36 cellular contexts compared by ENCODE assay signal in genomic region chr19:15652559-15653278, GRCh38. TPM values are rescaled to one million over a fixed set of nuclear protein-coding genes. Genes with fewer than 3 reads are reported as not detected.
"Had no signal": no experiment of that assay in that cellular context is flagged by ENCODE, and none has a peak within 500 bp of the region (broad histone marks: within the 10 kb centered on the region; RNA-seq: fewer than 3 reads in every experiment).

No MANE protein-coding gene starts in this region.

- H3K27me3 Mint-ChIP-seq: brain had no signal

- H3K4me1 ChIP-seq: ascending aorta, breast epithelium, colonic mucosa, foreskin keratinocyte, gastrocnemius medialis, heart left ventricle had no signal

- H3K36me3 Mint-ChIP-seq: activated naive CD4-positive, alpha-beta T cell treated with anti-CD3 and anti-CD28 coated beads, Interleukin-2, amount 10 ng/mL, durations not matched to agents 7 days and 5 days; activated naive CD4-positive, alpha-beta T cell treated with anti-CD3 and anti-CD28 coated beads, Interleukin-2, amount 50 U/mL, for 72 hours; activated naive CD8-positive, alpha-beta T cell treated with anti-CD3 and anti-CD28 coated beads, Interleukin-2, amount 10 ng/mL, durations not matched to agents 7 days and 5 days; brain had no signal

- H3K27ac Mint-ChIP-seq: activated B cell treated with CpG ODN at 0.5 μM for 24 hours; activated naive CD4-positive, alpha-beta T cell treated with anti-CD3 and anti-CD28 coated beads, Interleukin-2, amount 10 ng/mL, durations not matched to agents 7 days and 5 days; activated naive CD4-positive, alpha-beta T cell treated with anti-CD3 and anti-CD28 coated beads, Interleukin-2, amount 50 U/mL, for 72 hours; activated naive CD8-positive, alpha-beta T cell treated with anti-CD3 and anti-CD28 coated beads, Interleukin-2, amount 10 ng/mL, durations not matched to agents 7 days and 5 days; activated T-cell treated with anti-CD3 and anti-CD28 coated beads, Interleukin-2, amount 50 U/mL, for 24 hours; activated T-cell treated with anti-CD3 and anti-CD28 coated beads, Interleukin-2, amount 50 U/mL, for 72 hours; brain; dendritic cell treated with granulocyte-macrophage colony-stimulating factor and Interleukin-4, amounts not matched to agents 40 ng/mL and 50 ng/mL, for 4 days; endodermal cell; T-helper 17 cell; T-helper 2 cell treated with Interferon-gamma antibody and Interleukin-4, amounts not matched to agents 5 μg/mL and 100 μg/mL, for 36 hours had no signal

- H3K4me1 Mint-ChIP-seq: activated B cell treated with CpG ODN at 0.5 μM for 24 hours; activated naive CD4-positive, alpha-beta T cell treated with anti-CD3 and anti-CD28 coated beads, Interleukin-2, amount 10 ng/mL, durations not matched to agents 7 days and 5 days; activated naive CD8-positive, alpha-beta T cell treated with anti-CD3 and anti-CD28 coated beads, Interleukin-2, amount 10 ng/mL, durations not matched to agents 7 days and 5 days; brain; endodermal cell had no signal

- H3K27ac ChIP-seq: ascending aorta, breast epithelium, cardiac muscle cell, colonic mucosa, dorsolateral prefrontal cortex, foreskin keratinocyte, gastrocnemius medialis, heart left ventricle, WERI-Rb-1 had no signal

- ATAC-seq: activated CD4-positive, CD25-positive, alpha-beta regulatory T cell treated with anti-CD3 and anti-CD28 coated beads, Interleukin-2, amount 50 U/mL, for 24 hours; activated naive CD4-positive, alpha-beta T cell treated with anti-CD3 and anti-CD28 coated beads, Interleukin-2, amount 50 U/mL, for 72 hours; activated T-cell treated with anti-CD3 and anti-CD28 coated beads, Interleukin-2, amount 50 U/mL, for 72 hours; esophagus mucosa; foreskin keratinocyte; gastrocnemius medialis; heart left ventricle; T-helper 17 cell had no signal

- H3K27me3 ChIP-seq: ascending aorta, cardiac muscle cell, colonic mucosa, foreskin keratinocyte, gastrocnemius medialis had no signal

- H3K4me3 ChIP-seq: ascending aorta, breast epithelium, cardiac muscle cell, colonic mucosa, dorsolateral prefrontal cortex, gastrocnemius medialis, heart left ventricle had no signal

- H3K9me3 Mint-ChIP-seq: activated B cell treated with CpG ODN at 0.5 μM for 24 hours; activated naive CD4-positive, alpha-beta T cell treated with anti-CD3 and anti-CD28 coated beads, Interleukin-2, amount 10 ng/mL, durations not matched to agents 7 days and 5 days; activated naive CD8-positive, alpha-beta T cell treated with anti-CD3 and anti-CD28 coated beads, Interleukin-2, amount 10 ng/mL, durations not matched to agents 7 days and 5 days; activated T-cell treated with anti-CD3 and anti-CD28 coated beads, Interleukin-2, amount 50 U/mL, for 24 hours; dendritic cell treated with granulocyte-macrophage colony-stimulating factor and Interleukin-4, amounts not matched to agents 40 ng/mL and 50 ng/mL, for 4 days; T-helper 2 cell treated with Interferon-gamma antibody and Interleukin-4, amounts not matched to agents 5 μg/mL and 100 μg/mL, for 36 hours had no signal

- DNase-seq: activated B cell treated with CpG ODN at 0.5 μM for 24 hours; activated CD4-positive, alpha-beta T cell treated with anti-CD3 and anti-CD28 coated beads for 48 hours; activated CD4-positive, alpha-beta T cell treated with anti-CD3 and anti-CD28 coated beads, Interleukin-2, amount 50 U/mL, for 1 hour; activated CD4-positive, alpha-beta T cell treated with anti-CD3 and anti-CD28 coated beads, Interleukin-2, amount 50 U/mL, for 48 hours; activated CD8-positive, alpha-beta memory T cell treated with anti-CD3 and anti-CD28 coated beads, Interleukin-2, amount 50 U/mL, for 48 hours; activated gamma-delta T cell; activated naive CD4-positive, alpha-beta T cell; activated naive CD4-positive, alpha-beta T cell treated with anti-CD3 and anti-CD28 coated beads, Interleukin-2, amount 10 ng/mL, durations not matched to agents 7 days and 5 days; activated naive CD8-positive, alpha-beta T cell treated with anti-CD3 and anti-CD28 coated beads, Interleukin-2, amount 10 ng/mL, durations not matched to agents 7 days and 5 days; activated T-cell treated with anti-CD3 and anti-CD28 coated beads for 4 hours; activated T-cell treated with anti-CD3 and anti-CD28 coated beads, Interleukin-2, amount 50 U/mL, for 24 hours; activated T-cell treated with anti-CD3 and anti-CD28 coated beads, Interleukin-2, amount 50 U/mL, for 72 hours; central memory CD4-positive, alpha-beta T cell; cerebellar nuclear complex; colonic mucosa; dorsolateral prefrontal cortex; effector memory CD4-positive, alpha-beta T cell; endodermal cell; foreskin keratinocyte; gastrocnemius medialis; glutamatergic neuron; heart left ventricle; T-helper 1 cell; T-helper 17 cell; T1000; WERI-Rb-1 had no signal

- H3K36me3 ChIP-seq: ascending aorta, breast epithelium, cardiac muscle cell, colonic mucosa, gastrocnemius medialis, heart left ventricle, WERI-Rb-1 had no signal

- H3K9me3 ChIP-seq: ascending aorta, breast epithelium, colonic mucosa, gastrocnemius medialis had no signal

- H3K4me3 Mint-ChIP-seq: activated B cell treated with CpG ODN at 0.5 μM for 24 hours; activated naive CD4-positive, alpha-beta T cell treated with anti-CD3 and anti-CD28 coated beads, Interleukin-2, amount 10 ng/mL, durations not matched to agents 7 days and 5 days; activated naive CD8-positive, alpha-beta T cell treated with anti-CD3 and anti-CD28 coated beads, Interleukin-2, amount 10 ng/mL, durations not matched to agents 7 days and 5 days; activated T-cell treated with anti-CD3 and anti-CD28 coated beads, Interleukin-2, amount 50 U/mL, for 24 hours; activated T-cell treated with anti-CD3 and anti-CD28 coated beads, Interleukin-2, amount 50 U/mL, for 72 hours; brain; dendritic cell treated with granulocyte-macrophage colony-stimulating factor and Interleukin-4, amounts not matched to agents 40 ng/mL and 50 ng/mL, for 4 days; endodermal cell; T-helper 17 cell; T-helper 2 cell treated with Interferon-gamma antibody and Interleukin-4, amounts not matched to agents 5 μg/mL and 100 μg/mL, for 36 hours had no signal

RNA-seq across cellular contexts. Expression of gene CYP4F3, which starts 12.0 kb away (rescaled TPM):
- total RNA-seq: activated B cell treated with CpG ODN at 0.5 μM for 24 hours; activated naive CD8-positive, alpha-beta T cell treated with anti-CD3 and anti-CD28 coated beads, Interleukin-2, amount 10 ng/mL, durations not matched to agents 7 days and 5 days; ascending aorta; cardiac muscle cell; endodermal cell; epithelial cell of proximal tubule had no signal
- polyA plus RNA-seq: cardiac muscle cell had no signal

RNA-seq across cellular contexts. Expression of gene CYP4F12, which starts 20.2 kb away (rescaled TPM):
- total RNA-seq: activated B cell treated with CpG ODN at 0.5 μM for 24 hours, cardiac muscle cell, endodermal cell, epithelial cell of proximal tubule had no signal
- polyA plus RNA-seq: cardiac muscle cell had no signal

RNA-seq across cellular contexts. Expression of gene CYP4F8, which starts 37.7 kb away (rescaled TPM):
- total RNA-seq: activated B cell treated with CpG ODN at 0.5 μM for 24 hours; activated naive CD4-positive, alpha-beta T cell treated with anti-CD3 and anti-CD28 coated beads, Interleukin-2, amount 50 U/mL, for 72 hours; activated naive CD8-positive, alpha-beta T cell treated with anti-CD3 and anti-CD28 coated beads, Interleukin-2, amount 10 ng/mL, durations not matched to agents 7 days and 5 days; activated T-cell treated with anti-CD3 and anti-CD28 coated beads, Interleukin-2, amount 50 U/mL, for 72 hours; ascending aorta; cardiac muscle cell; colonic mucosa; endodermal cell; epithelial cell of proximal tubule; esophagus mucosa; foreskin keratinocyte; gastrocnemius medialis; heart left ventricle; T-helper 17 cell had no signal
- polyA plus RNA-seq: cardiac muscle cell, foreskin keratinocyte, heart left ventricle had no signal
